22 cellular contexts compared by ENCODE assay signal in the genomic region with DNA sequence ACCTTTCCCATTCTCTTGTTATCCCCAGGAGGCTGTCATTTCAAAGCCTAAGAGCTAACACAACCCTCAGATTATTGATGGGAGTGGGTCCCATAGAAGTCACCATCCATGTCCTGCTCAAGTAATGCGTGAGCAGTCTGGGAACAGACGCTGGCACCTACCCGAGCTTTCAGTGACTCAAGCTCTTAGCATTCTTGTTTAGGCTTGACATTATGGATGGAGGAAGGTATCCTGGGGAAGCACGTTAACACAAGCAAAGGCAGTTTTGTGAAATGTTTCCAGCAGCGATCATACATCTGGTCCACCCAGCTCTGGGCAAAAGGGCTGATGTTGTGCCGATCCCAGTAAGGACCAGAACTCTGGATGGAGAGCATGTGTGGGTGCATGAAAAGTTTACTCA.
"Had no signal": no experiment of that assay in that cellular context is flagged by ENCODE, and none has a peak within 500 bp of the region (broad histone marks: within the 10 kb centered on the region; RNA-seq: fewer than 3 reads in every experiment).

No MANE protein-coding gene starts in this region.

- H3K4me3 ChIP-seq: gastroesophageal sphincter, left ventricle myocardium inferior, lower lobe of right lung, ovary, tibial artery, upper lobe of left lung, vagina had no signal

- H3K27ac Mint-ChIP-seq: memory B cell; mesothelial cell of epicardium; natural killer cell; stimulated activated effector memory CD8-positive, alpha-beta T cell treated with anti-CD3 and anti-CD28 coated beads, Interleukin-12 subunit alpha, Interleukin-12 subunit beta, amount 100 ng/mL, for 72 hours had no signal

- H3K4me3 Mint-ChIP-seq: memory B cell; mesothelial cell of epicardium; natural killer cell; neural crest cell; stimulated activated effector memory CD8-positive, alpha-beta T cell treated with anti-CD3 and anti-CD28 coated beads, Interleukin-12 subunit alpha, Interleukin-12 subunit beta, amount 100 ng/mL, for 72 hours had no signal

- FAIRE-seq: colon, kidney, small intestine had no signal

- H3K27me3 ChIP-seq: gastroesophageal sphincter, ovary, upper lobe of left lung, vagina had no signal

- H3K4me1 Mint-ChIP-seq: memory B cell; natural killer cell; neural crest cell; stimulated activated effector memory CD8-positive, alpha-beta T cell treated with anti-CD3 and anti-CD28 coated beads, Interleukin-12 subunit alpha, Interleukin-12 subunit beta, amount 100 ng/mL, for 72 hours had no signal

- DNase-seq: dermis blood vessel endothelial cell; glutamatergic neuron; kidney; left cardiac atrium; left ventricle myocardium inferior; lower lobe of right lung; natural killer cell; nucleus accumbens; ovary; right cardiac atrium; stimulated activated CD4-positive, alpha-beta T cell treated with anti-CD3 and anti-CD28 coated beads, Interleukin-2, amount 100 ng/mL, for 48 hours; stimulated activated naive CD8-positive, alpha-beta T cell treated with anti-CD3 and anti-CD28 coated beads, Interleukin-15, Interleukin-2, amounts not matched to agents 100 U/mL and 50 U/mL, for 24 hours; tibial artery; upper lobe of left lung had no signal

- H3K27ac ChIP-seq: gastroesophageal sphincter, left ventricle myocardium inferior, lower lobe of right lung, ovary, tibial artery, upper lobe of left lung, vagina had no signal

- H3K9me3 Mint-ChIP-seq: memory B cell; mesothelial cell of epicardium; natural killer cell; neural crest cell; stimulated activated effector memory CD8-positive, alpha-beta T cell treated with anti-CD3 and anti-CD28 coated beads, Interleukin-12 subunit alpha, Interleukin-12 subunit beta, amount 100 ng/mL, for 72 hours had no signal

- H3K36me3 Mint-ChIP-seq: memory B cell; mesothelial cell of epicardium; natural killer cell; stimulated activated effector memory CD8-positive, alpha-beta T cell treated with anti-CD3 and anti-CD28 coated beads, Interleukin-12 subunit alpha, Interleukin-12 subunit beta, amount 100 ng/mL, for 72 hours had no signal

- H3K36me3 ChIP-seq: gastroesophageal sphincter, left ventricle myocardium inferior, lower lobe of right lung, ovary, tibial artery, upper lobe of left lung, vagina had no signal

- H3K4me1 ChIP-seq: lower lobe of right lung, upper lobe of left lung, vagina had no signal

- H3K9me3 ChIP-seq: gastroesophageal sphincter, left ventricle myocardium inferior, lower lobe of right lung, ovary, tibial artery, upper lobe of left lung, vagina had no signal
